Comparison of ENCODE assay signal across 1 cellular context in the genomic region with DNA sequence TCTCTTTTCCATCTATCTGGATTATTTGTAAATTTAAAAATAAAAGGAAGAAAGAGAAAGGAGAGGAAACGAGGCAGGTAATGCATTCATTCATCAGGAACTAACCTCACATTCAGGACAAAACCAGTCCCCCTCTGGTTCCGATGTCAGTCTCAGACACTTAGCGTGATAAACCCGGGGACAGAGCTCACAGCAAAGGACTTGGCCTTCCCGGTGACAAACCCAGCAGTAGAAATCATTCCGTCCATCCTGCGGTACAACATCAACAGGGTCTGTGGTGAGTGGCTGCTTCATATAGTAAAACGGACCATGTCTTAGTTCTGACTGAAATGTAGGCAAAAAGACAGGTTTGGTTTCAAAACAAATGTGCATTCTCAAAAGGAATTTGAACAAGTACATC.
TF ChIP-seq lines count a peak whose summit lies in the region.

No MANE protein-coding gene starts in this region.

TF ChIP-seq in H1, 55 proteins besides CTCF, POLR2A, EP300 and RAD21:
- TF ChIP-seq CEBPB (IDR thresholded peaks at IDR 0.05; ENCODE audit: low read depth, low read length): no peak
- no peak for TF ChIP-seq GTF2F1 (IDR thresholded peaks at IDR 0.05; ENCODE audit: borderline replicate concordance, low read depth, low read length)
- no peak for TF ChIP-seq YY1 (IDR thresholded peaks at IDR 0.05; ENCODE audit: low read depth, low read length)
